Comparison of ENCODE assay signal across 1 cellular context in genomic region chr5:100505984-100506670, GRCh38.
TF ChIP-seq lines count a peak whose summit lies in the region.

No MANE protein-coding gene starts in this region.

TF ChIP-seq in IMR-90, 13 proteins besides CTCF, POLR2A, EP300 and RAD21 (continued from another document):
- TF ChIP-seq ELK1 (IDR thresholded peaks at IDR 0.05; ENCODE audit: borderline replicate concordance, low read depth, low read length) = no peak
- no peak for TF ChIP-seq MAZ (IDR thresholded peaks at IDR 0.05; ENCODE audit: borderline replicate concordance, low read depth, low read length)
